30 cellular contexts compared by ENCODE assay signal in genomic region chr5:139789845-139790189, GRCh38. TPM values are rescaled to one million over a fixed set of nuclear protein-coding genes. Genes with fewer than 3 reads are reported as not detected.
"Had no signal": no experiment of that assay in that cellular context is flagged by ENCODE, and none has a peak within 500 bp of the region (broad histone marks: within the 10 kb centered on the region; RNA-seq: fewer than 3 reads in every experiment).

No MANE protein-coding gene starts in this region.

- H3K4me1 Mint-ChIP-seq: activated naive CD8-positive, alpha-beta T cell treated with anti-CD3 and anti-CD28 coated beads for 36 hours; activated T-helper 17 cell treated with anti-CD3 and anti-CD28 coated beads, Interleukin-2, amount 50 U/mL, for 72 hours had no signal

- H3K27ac ChIP-seq: cardiac muscle cell, PC-9, SJSA1 had no signal

- H2AFZ ChIP-seq: PC-9 had no signal

- DNase-seq: activated CD4-positive, alpha-beta T cell treated with anti-CD3 and anti-CD28 coated beads, Interleukin-2, amount 10 ng/mL, durations not matched to agents 24 days and 14 days; activated CD4-positive, alpha-beta T cell treated with anti-CD3 and anti-CD28 coated beads, Interleukin-2, amount 50 U/mL, for 4 hours; activated CD8-positive, alpha-beta T cell treated with anti-CD3 and anti-CD28 coated beads for 36 hours; activated effector memory CD4-positive, alpha-beta T cell treated with anti-CD3 and anti-CD28 coated beads, Interleukin-2, amount 50 U/mL, for 16 hours; activated naive CD4-positive, alpha-beta T cell; activated naive CD4-positive, alpha-beta T cell treated with anti-CD3 and anti-CD28 coated beads, Interleukin-2, amount 50 U/mL, for 16 hours; activated naive CD8-positive, alpha-beta T cell treated with anti-CD3 and anti-CD28 coated beads for 36 hours; activated T-cell treated with anti-CD3 and anti-CD28 coated beads, Interleukin-2, amount 50 U/mL, for 1 hour; activated T-cell treated with anti-CD3 and anti-CD28 coated beads, Interleukin-2, amount 50 U/mL, for 72 hours; amniotic stem cell; NCI-H1092 treated with DMSO at 0.1 percent for 48 hours; NCI-H1417; NCI-H146; NCI-H187; NCI-H2029 treated with DMSO at 0.1 percent for 48 hours; NCI-H2107; NCI-H2171; NCI-H510A; NCI-H748 treated with DMSO at 0.1 percent for 48 hours; PC-9; SHP77 treated with DMSO at 0.1 percent for 48 hours; SK-N-SH; T-helper 17 cell; T1000 had no signal

- H3K4me2 ChIP-seq: PC-9, SK-N-SH had no signal

- H3K9me3 ChIP-seq: ascending aorta, SJSA1, SK-N-SH had no signal

- H3K27ac Mint-ChIP-seq: activated CD4-positive, alpha-beta T cell treated with anti-CD3 and anti-CD28 coated beads, Interleukin-2, amount 10 ng/mL, durations not matched to agents 24 days and 14 days; activated CD8-positive, alpha-beta T cell treated with anti-CD3 and anti-CD28 coated beads for 36 hours; activated naive CD8-positive, alpha-beta T cell treated with anti-CD3 and anti-CD28 coated beads for 36 hours; activated T-cell treated with anti-CD3 and anti-CD28 coated beads, Interleukin-2, amount 50 U/mL, for 72 hours; activated T-helper 17 cell treated with anti-CD3 and anti-CD28 coated beads, Interleukin-2, amount 50 U/mL, for 72 hours had no signal

- H3K9me3 Mint-ChIP-seq: activated CD4-positive, alpha-beta T cell treated with anti-CD3 and anti-CD28 coated beads, Interleukin-2, amount 10 ng/mL, durations not matched to agents 24 days and 14 days; activated CD8-positive, alpha-beta T cell treated with anti-CD3 and anti-CD28 coated beads for 36 hours; activated naive CD8-positive, alpha-beta T cell treated with anti-CD3 and anti-CD28 coated beads for 36 hours; activated T-cell treated with anti-CD3 and anti-CD28 coated beads, Interleukin-2, amount 50 U/mL, for 72 hours; activated T-helper 17 cell treated with anti-CD3 and anti-CD28 coated beads, Interleukin-2, amount 50 U/mL, for 72 hours had no signal

- ATAC-seq: activated CD8-positive, alpha-beta T cell treated with anti-CD3 and anti-CD28 coated beads for 36 hours; activated T-cell treated with anti-CD3 and anti-CD28 coated beads, Interleukin-2, amount 50 U/mL, for 72 hours; activated T-helper 17 cell treated with anti-CD3 and anti-CD28 coated beads, Interleukin-2, amount 50 U/mL, for 72 hours; K562; T-helper 17 cell had no signal

- H3K27me3 ChIP-seq: ascending aorta had no signal

- H3K36me3 Mint-ChIP-seq: activated naive CD8-positive, alpha-beta T cell treated with anti-CD3 and anti-CD28 coated beads for 36 hours had no signal

- H3K4me3 Mint-ChIP-seq: activated CD8-positive, alpha-beta T cell treated with anti-CD3 and anti-CD28 coated beads for 36 hours; activated naive CD8-positive, alpha-beta T cell treated with anti-CD3 and anti-CD28 coated beads for 36 hours had no signal

- H3K36me3 ChIP-seq: ascending aorta, cardiac muscle cell, SJSA1 had no signal

- H3K9ac ChIP-seq: SK-N-SH had no signal

- H3K4me3 ChIP-seq: ascending aorta, cardiac muscle cell, K562, PC-9, SJSA1 had no signal

RNA-seq across cellular contexts. Expression of gene PSD2, which starts 5.8 kb away (rescaled TPM):
- total RNA-seq: activated CD4-positive, alpha-beta T cell treated with anti-CD3 and anti-CD28 coated beads, Interleukin-2, amount 10 ng/mL, durations not matched to agents 24 days and 14 days; activated CD8-positive, alpha-beta memory T cell treated with anti-CD3 and anti-CD28 coated beads for 36 hours; activated naive CD8-positive, alpha-beta T cell treated with anti-CD3 and anti-CD28 coated beads for 36 hours; activated T-cell treated with anti-CD3 and anti-CD28 coated beads, Interleukin-2, amount 50 U/mL, for 72 hours; activated T-helper 17 cell treated with anti-CD3 and anti-CD28 coated beads, Interleukin-2, amount 50 U/mL, for 72 hours; ascending aorta had no signal
